In genomic region chr3:164851905-164852304, GRCh38 we compare ENCODE assay signal across 17 cellular contexts.
DNase-seq lines count a peak whose midpoint lies in the region; ATAC-seq and TF ChIP-seq lines count a peak whose summit lies in the region.
"Had no signal": no experiment of that assay in that cellular context is flagged by ENCODE, and none has a peak within 500 bp of the region (broad histone marks: within the 10 kb centered on the region; RNA-seq: fewer than 3 reads in every experiment).

No MANE protein-coding gene starts in this region.

- H3K27ac ChIP-seq in colonic mucosa, result no peak overlapping the region
- H3K27ac ChIP-seq: GM23248 had no signal

- peak; percentile 7 for DNase-seq in NCI-H146 (lab: John Stamatoyannopoulos, UW)
- peak; percentile 38 for DNase-seq in NCI-H748 (lab: John Stamatoyannopoulos, UW; ENCODE audit: unreplicated experiment)
- peak; percentile 82 for DNase-seq in SK-N-DZ (ENCODE audit: low spot score)
- DNase-seq in colonic mucosa, result no peak
- no peak for DNase-seq in natural killer cell treated with Interleukin-12 subunit alpha and Interleukin-12 subunit beta and Interleukin-15 and Interleukin-18, amount 100 ng/mL, for 72 hours (ENCODE audit: low spot score)
- no peak for DNase-seq in activated naive CD4-positive, alpha-beta T cell (lab: John Stamatoyannopoulos, UW)
- DNase-seq: C1 segment of cervical spinal cord; Calu3; CD4-positive, alpha-beta memory T cell; COR-L47; DMS153; DND-41; GM23248; H9 had no signal

- H3K36me3 ChIP-seq in colonic mucosa, result no peaks in the 10 kb centered on the region

- no peaks in the 10 kb centered on the region for H3K36me3 Mint-ChIP-seq in natural killer cell treated with Interleukin-12 subunit alpha and Interleukin-12 subunit beta and Interleukin-15 and Interleukin-18, amount 100 ng/mL, for 72 hours
- H3K36me3 Mint-ChIP-seq: CD4-positive, alpha-beta memory T cell had no signal

- no peaks in the 10 kb centered on the region for H3K9me3 ChIP-seq in colonic mucosa

- H3K9me3 Mint-ChIP-seq in natural killer cell treated with Interleukin-12 subunit alpha and Interleukin-12 subunit beta and Interleukin-15 and Interleukin-18, amount 100 ng/mL, for 72 hours, result peaks cover 8% of the 10 kb centered on the region
- H3K9me3 Mint-ChIP-seq: H9 had no signal

- H3K4me3 ChIP-seq in colonic mucosa, result no peak overlapping the region
- H3K4me3 ChIP-seq: GM12878, GM23248 had no signal

- no peaks in the 10 kb centered on the region for H3K27me3 Mint-ChIP-seq in natural killer cell treated with Interleukin-12 subunit alpha and Interleukin-12 subunit beta and Interleukin-15 and Interleukin-18, amount 100 ng/mL, for 72 hours
- H3K27me3 Mint-ChIP-seq: CD4-positive, alpha-beta memory T cell had no signal

- H3K4me1 Mint-ChIP-seq in natural killer cell treated with Interleukin-12 subunit alpha and Interleukin-12 subunit beta and Interleukin-15 and Interleukin-18, amount 100 ng/mL, for 72 hours (ENCODE audit: low read depth in 2 of 2), result no peaks in the 10 kb centered on the region
- H3K4me1 Mint-ChIP-seq: CD4-positive, alpha-beta memory T cell had no signal

- no peak for TF ChIP-seq CTCF in colonic mucosa (IDR thresholded peaks at IDR 0.05)

- no peaks in the 10 kb centered on the region for H3K27me3 ChIP-seq in colonic mucosa

- H3K27ac Mint-ChIP-seq in natural killer cell treated with Interleukin-12 subunit alpha and Interleukin-12 subunit beta and Interleukin-15 and Interleukin-18, amount 100 ng/mL, for 72 hours, result no peak overlapping the region
- H3K27ac Mint-ChIP-seq: CD4-positive, alpha-beta memory T cell had no signal

- intact Hi-C loops in colonic mucosa (cut with DNase I), result no loop called here

- ATAC-seq in HG02970 (IDR thresholded peaks at IDR 0.05; ENCODE audit: low FRiP score, unreplicated experiment), result no peak
- ATAC-seq in natural killer cell treated with Interleukin-12 subunit alpha and Interleukin-12 subunit beta and Interleukin-15 and Interleukin-18, amount 100 ng/mL, for 72 hours, result no peak
- ATAC-seq: GM12878, HCT116 had no signal

- H3K4me1 ChIP-seq in colonic mucosa, result no peaks in the 10 kb centered on the region

- no peak overlapping the region for H3K9ac ChIP-seq in colonic mucosa (ENCODE audit: low read depth in 2 of 2, low read length in 2 of 2)
- H3K9ac ChIP-seq: GM23248 had no signal

- no peak overlapping the region for H3K4me3 Mint-ChIP-seq in natural killer cell treated with Interleukin-12 subunit alpha and Interleukin-12 subunit beta and Interleukin-15 and Interleukin-18, amount 100 ng/mL, for 72 hours
- H3K4me3 Mint-ChIP-seq: CD4-positive, alpha-beta memory T cell; H9 had no signal

Comparison
In these comparisons a context has a peak if more than half of its experiments do, and no peak if none do; other contexts are left out.
1. DNase-seq: peak in NCI-H146 (single experiment), NCI-H748 (single experiment) and SK-N-DZ (single experiment); none in colonic mucosa (single experiment), natural killer cell treated with Interleukin-12 subunit alpha and Interleukin-12 subunit beta and Interleukin-15 and Interleukin-18, amount 100 ng/mL, for 72 hours (single experiment) and activated naive CD4-positive, alpha-beta T cell (0 of 4).